ENCODE assay signal across 2 cellular contexts in the genomic region with DNA sequence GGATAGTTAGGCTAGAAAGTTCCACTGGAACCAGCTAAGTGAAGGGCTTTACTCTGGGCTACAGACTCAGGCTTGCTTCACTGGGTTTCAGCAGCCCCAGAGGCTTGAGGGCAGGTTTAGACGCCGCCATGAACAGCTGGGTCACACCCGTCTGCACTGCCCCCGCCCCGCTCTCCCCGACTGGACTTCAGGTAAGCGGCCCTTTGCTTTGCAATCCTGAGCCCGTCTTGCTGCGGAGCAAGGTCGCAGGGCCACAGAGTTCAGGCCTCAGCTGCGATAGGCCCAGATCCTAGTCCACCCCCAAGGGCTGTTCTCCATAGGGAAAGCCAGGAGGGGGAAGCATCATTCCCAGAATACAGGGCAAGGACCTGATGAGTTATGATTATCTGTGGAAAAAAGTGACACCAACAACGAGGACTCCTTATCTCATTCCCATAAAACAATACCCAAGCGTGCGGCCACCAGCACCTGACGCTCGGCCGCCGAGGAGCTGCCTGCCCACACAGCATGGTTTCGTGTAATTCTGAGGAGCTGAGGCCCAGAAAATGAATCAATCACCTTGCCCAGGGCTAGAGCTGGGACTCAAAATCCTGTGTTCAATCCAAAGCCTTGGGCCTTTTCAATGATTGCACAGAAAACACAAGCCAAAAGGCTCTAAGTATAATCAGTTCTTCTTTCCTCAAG.
TF ChIP-seq lines count a peak whose summit lies in the region.

No MANE protein-coding gene starts in this region.

TF ChIP-seq in endothelial cell of umbilical vein, 7 proteins besides CTCF, POLR2A, EP300 and RAD21:
- no peak for TF ChIP-seq MYC (IDR thresholded peaks at IDR 0.05; ENCODE audit: low read depth, low read length)
- TF ChIP-seq GATA2 (IDR thresholded peaks at IDR 0.05; ENCODE audit: insufficient read depth, insufficient read length, low read depth, low read length) = no peak
- TF ChIP-seq POLR2AphosphoS5 (IDR thresholded peaks at IDR 0.05; ENCODE audit: insufficient read depth, low read depth, low read length) = no peak
- TF ChIP-seq EZH2 (IDR thresholded peaks at IDR 0.05; ENCODE audit: borderline replicate concordance, low read depth, low read length, severe bottlenecking) = no peak
- no peak for TF ChIP-seq JUN (IDR thresholded peaks at IDR 0.05; ENCODE audit: borderline replicate concordance, insufficient read depth, insufficient read length, low read depth)
- no peak for TF ChIP-seq FOS (IDR thresholded peaks at IDR 0.05; ENCODE audit: borderline replicate concordance, insufficient read depth, low read length)
- TF ChIP-seq, protein P1, sequence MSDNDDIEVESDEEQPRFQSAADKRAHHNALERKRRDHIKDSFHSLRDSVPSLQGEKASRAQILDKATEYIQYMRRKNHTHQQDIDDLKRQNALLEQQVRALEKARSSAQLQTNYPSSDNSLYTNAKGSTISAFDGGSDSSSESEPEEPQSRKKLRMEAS (IDR thresholded peaks at IDR 0.05; ENCODE audit: insufficient read depth, insufficient read length) = no peak
TF ChIP-seq in endothelial cell of umbilical vein: peak in this region for 0.

TF ChIP-seq in HepG2, 621 proteins besides CTCF, POLR2A, EP300 and RAD21:
- TF ChIP-seq, protein P2, sequence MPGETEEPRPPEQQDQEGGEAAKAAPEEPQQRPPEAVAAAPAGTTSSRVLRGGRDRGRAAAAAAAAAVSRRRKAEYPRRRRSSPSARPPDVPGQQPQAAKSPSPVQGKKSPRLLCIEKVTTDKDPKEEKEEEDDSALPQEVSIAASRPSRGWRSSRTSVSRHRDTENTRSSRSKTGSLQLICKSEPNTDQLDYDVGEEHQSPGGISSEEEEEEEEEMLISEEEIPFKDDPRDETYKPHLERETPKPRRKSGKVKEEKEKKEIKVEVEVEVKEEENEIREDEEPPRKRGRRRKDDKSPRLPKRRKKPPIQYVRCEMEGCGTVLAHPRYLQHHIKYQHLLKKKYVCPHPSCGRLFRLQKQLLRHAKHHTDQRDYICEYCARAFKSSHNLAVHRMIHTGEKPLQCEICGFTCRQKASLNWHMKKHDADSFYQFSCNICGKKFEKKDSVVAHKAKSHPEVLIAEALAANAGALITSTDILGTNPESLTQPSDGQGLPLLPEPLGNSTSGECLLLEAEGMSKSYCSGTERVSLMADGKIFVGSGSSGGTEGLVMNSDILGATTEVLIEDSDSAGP (CRISPR knock-in tag; IDR thresholded peaks at IDR 0.05; ENCODE audit: borderline replicate concordance) = no peak
